ENCODE assay signal across 27 cellular contexts in genomic region chr10:118963963-118964362, GRCh38.
"Had no signal": no experiment of that assay in that cellular context is flagged by ENCODE, and none has a peak within 500 bp of the region (broad histone marks: within the 10 kb centered on the region; RNA-seq: fewer than 3 reads in every experiment).

No MANE protein-coding gene starts in this region.

- H3K36me3 ChIP-seq: esophagus muscularis mucosa, heart right ventricle, lower lobe of right lung, neural progenitor cell, spleen, thoracic aorta, tibial nerve, upper lobe of right lung, uterus had no signal

- H3K9me3 ChIP-seq: esophagus muscularis mucosa, heart right ventricle, lower lobe of right lung, mucosa of descending colon, psoas muscle, spleen, thoracic aorta, tibial nerve, upper lobe of right lung, uterus had no signal

- H3K4me3 Mint-ChIP-seq: immature natural killer cell; natural killer cell treated with Interleukin-12 subunit alpha and Interleukin-12 subunit beta and Interleukin-15 and Interleukin-18, amount 100 ng/mL, for 72 hours; neural progenitor cell; stimulated activated naive B cell treated with anti-CD40 and anti-IgM and Interleukin-4, amounts not matched to agents 10 μg/mL and 1 μg/mL and 100 μg/mL, for 72 hours; stimulated activated naive CD8-positive, alpha-beta T cell treated with anti-CD3 and anti-CD28 coated beads, Interleukin-15, Interleukin-2, amounts not matched to agents 100 ng/mL and 50 ng/mL, for 24 hours had no signal

- H2AFZ ChIP-seq: neural progenitor cell had no signal

- H3K4me3 ChIP-seq: dorsolateral prefrontal cortex, esophagus muscularis mucosa, heart right ventricle, lower lobe of right lung, mucosa of descending colon, neural progenitor cell, psoas muscle, skin epidermis, spleen, thoracic aorta, tibial nerve, upper lobe of right lung, uterus had no signal

- H3K9me3 Mint-ChIP-seq: immature natural killer cell; natural killer cell treated with Interleukin-12 subunit alpha and Interleukin-12 subunit beta and Interleukin-15 and Interleukin-18, amount 100 ng/mL, for 72 hours; neural progenitor cell; stimulated activated naive CD8-positive, alpha-beta T cell treated with anti-CD3 and anti-CD28 coated beads, Interleukin-15, Interleukin-2, amounts not matched to agents 100 ng/mL and 50 ng/mL, for 24 hours had no signal

- H3K4me1 Mint-ChIP-seq: immature natural killer cell; naive B cell; stimulated activated naive B cell treated with anti-CD40 and anti-IgM and Interleukin-4, amounts not matched to agents 10 μg/mL and 1 μg/mL and 100 μg/mL, for 72 hours had no signal

- H3K4me1 ChIP-seq: uterus had no signal

- DNase-seq: cerebellar nuclear complex; dorsolateral prefrontal cortex; effector CD8-positive, alpha-beta T cell; foreskin keratinocyte; glutamatergic neuron; heart right ventricle; hippocampal formation; immature natural killer cell; left ventricle myocardium superior; lower lobe of right lung; mucosa of descending colon; naive B cell; nucleus accumbens; psoas muscle; right cardiac atrium; spleen; stimulated activated CD4-positive, alpha-beta T cell treated with anti-CD3 and anti-CD28 coated beads, Interleukin-4, amount 100 ng/mL, for 4 hours; stimulated activated naive B cell treated with anti-CD40 and anti-IgM and Interleukin-4, amounts not matched to agents 10 μg/mL and 1 μg/mL and 100 μg/mL, for 72 hours; upper lobe of right lung; uterus had no signal

- H3K36me3 Mint-ChIP-seq: immature natural killer cell; naive B cell; natural killer cell treated with Interleukin-12 subunit alpha and Interleukin-12 subunit beta and Interleukin-15 and Interleukin-18, amount 100 ng/mL, for 72 hours; neural progenitor cell; stimulated activated naive B cell treated with anti-CD40 and anti-IgM and Interleukin-4, amounts not matched to agents 10 μg/mL and 1 μg/mL and 100 μg/mL, for 72 hours had no signal

- H3K27ac ChIP-seq: dorsolateral prefrontal cortex, esophagus muscularis mucosa, foreskin keratinocyte, heart right ventricle, lower lobe of right lung, neural progenitor cell, psoas muscle, skin epidermis, spleen, thoracic aorta, tibial nerve, upper lobe of right lung, uterus had no signal

- H3K27me3 ChIP-seq: esophagus muscularis mucosa, foreskin keratinocyte, heart right ventricle, neural progenitor cell, tibial nerve, upper lobe of right lung, uterus had no signal

- H3K4me2 ChIP-seq: neural progenitor cell had no signal

- H3K9ac ChIP-seq: neural progenitor cell had no signal

- H3K27ac Mint-ChIP-seq: naive B cell; natural killer cell treated with Interleukin-12 subunit alpha and Interleukin-12 subunit beta and Interleukin-15 and Interleukin-18, amount 100 ng/mL, for 72 hours; stimulated activated naive B cell treated with anti-CD40 and anti-IgM and Interleukin-4, amounts not matched to agents 10 μg/mL and 1 μg/mL and 100 μg/mL, for 72 hours; stimulated activated naive CD8-positive, alpha-beta T cell treated with anti-CD3 and anti-CD28 coated beads, Interleukin-15, Interleukin-2, amounts not matched to agents 100 ng/mL and 50 ng/mL, for 24 hours had no signal

- ATAC-seq: foreskin keratinocyte; heart right ventricle; left ventricle myocardium superior; lower lobe of right lung; mucosa of descending colon; natural killer cell treated with Interleukin-12 subunit alpha and Interleukin-12 subunit beta and Interleukin-15 and Interleukin-18, amount 100 ng/mL, for 72 hours; psoas muscle; right cardiac atrium; stimulated activated naive B cell treated with anti-CD40 and anti-IgM and Interleukin-4, amounts not matched to agents 10 μg/mL and 1 μg/mL and 100 μg/mL, for 72 hours; upper lobe of right lung had no signal
